17 cellular contexts compared by ENCODE assay signal in genomic region chr16:73021866-73022495, GRCh38. TPM values are rescaled to one million over a fixed set of nuclear protein-coding genes. Genes with fewer than 3 reads are reported as not detected.
DNase-seq lines count a peak whose midpoint lies in the region; ATAC-seq, FAIRE-seq and TF ChIP-seq lines count a peak whose summit lies in the region.
"Had no signal": no experiment of that assay in that cellular context is flagged by ENCODE, and none has a peak within 500 bp of the region (broad histone marks: within the 10 kb centered on the region; RNA-seq: fewer than 3 reads in every experiment).

No MANE protein-coding gene starts in this region.

- no peak overlapping the region for H3K4me2 ChIP-seq in H1 (ENCODE audit: insufficient read depth in 1 of 2, low read depth in 2 of 2, low read length in 2 of 2)

- no peak overlapping the region for H2BK5ac ChIP-seq in H1 (ENCODE audit: low read depth, low read length)

- H4K5ac ChIP-seq in H1 (ENCODE audit: insufficient read length, low read depth, low read length), result no peak overlapping the region

- H3K4me3 Mint-ChIP-seq in activated naive CD8-positive, alpha-beta T cell treated with anti-CD3 and anti-CD28 coated beads, Interleukin-2, amount 50 U/mL, for 24 hours, result no peak overlapping the region
- H3K4me3 Mint-ChIP-seq: CD4-positive, CD25-positive, alpha-beta regulatory T cell had no signal

- no peaks in the 10 kb centered on the region for H3K79me2 ChIP-seq in H1 (ENCODE audit: control insufficient read depth in 1 of 2, insufficient read depth in 2 of 2, low read length in 2 of 2)

- peaks cover 7 to 13% of the 10 kb centered on the region in 2 experiments for H4K20me1 ChIP-seq in H1 (replicated peaks in 1 of 2; ENCODE audit: control insufficient read depth in 1 of 2, insufficient read depth in 2 of 2, low read length in 2 of 2)

- H3K4me1 Mint-ChIP-seq in activated naive CD8-positive, alpha-beta T cell treated with anti-CD3 and anti-CD28 coated beads, Interleukin-2, amount 50 U/mL, for 24 hours, result no peaks in the 10 kb centered on the region
- H3K4me1 Mint-ChIP-seq: CD4-positive, CD25-positive, alpha-beta regulatory T cell had no signal

- H4K91ac ChIP-seq in H1 (replicated peaks; ENCODE audit: insufficient read length, low read length), result no peak overlapping the region

- POLR2A ChIA-PET in H1 (lab: Charles Lee; ENCODE audit: partially characterized antibody), result no interaction called here

- H2AK5ac ChIP-seq in H1 (ENCODE audit: low read depth, low read length), result peak overlapping the region; percentile 33; the same call in 1 of the 2 replicates

- 92% methylated on average over 12 of the region's 12 CpGs; no CpG with 5 or more reads in 1 of the 2 experiments for WGBS in H1 (ENCODE audit: extremely low coverage in 1 of 2, insufficient coverage in 1 of 2, insufficient read length in 1 of 2, insufficient replicate concordance in 2 of 2, low coverage in 1 of 2, low lambda C conversion rate in 2 of 2, missing lambda C conversion rate in 1 of 2), 2 experiments
- WGBS in prostate gland, result 83% methylated on average over 12 of the region's 12 CpGs

- H4K8ac ChIP-seq in H1 (ENCODE audit: extremely low read depth, insufficient read depth, low read length), result no peak overlapping the region

- H3K14ac ChIP-seq in H1 (ENCODE audit: insufficient read length), result no peak overlapping the region

- H3K23me2 ChIP-seq in H1 (ENCODE audit: low read depth, low read length), result no peaks in the 10 kb centered on the region

- peak overlapping the region; percentile 42 for H3K27ac ChIP-seq in left ventricle myocardium inferior (replicated peaks)
- peak overlapping the region in 1 of 2 donors; percentile 56 for H3K27ac ChIP-seq in right atrium auricular region
- H3K27ac ChIP-seq in H1 (ENCODE audit: low read depth, low read length), result no peak overlapping the region
- peak overlapping the region; percentile 1 for H3K27ac ChIP-seq in prostate gland
- H3K27ac ChIP-seq in upper lobe of right lung, result no peak overlapping the region

- H3K36me3 Mint-ChIP-seq in activated naive CD8-positive, alpha-beta T cell treated with anti-CD3 and anti-CD28 coated beads, Interleukin-2, amount 50 U/mL, for 24 hours (ENCODE audit: low read depth), result no peaks in the 10 kb centered on the region
- H3K36me3 Mint-ChIP-seq: CD4-positive, CD25-positive, alpha-beta regulatory T cell had no signal

- no peak overlapping the region for H3K56ac ChIP-seq in H1 (replicated peaks; ENCODE audit: insufficient read length, low read depth, low read length)

- H3K4me3 ChIP-seq in left ventricle myocardium inferior (no peak overlapping the region), right atrium auricular region (no peak overlapping the region), H1 (ENCODE audit: extremely low read depth in 1 of 4, insufficient read depth in 2 of 4, low read depth in 3 of 4, low read length in 4 of 4) (no peak overlapping the region), prostate gland (no peak overlapping the region), upper lobe of right lung (no peak overlapping the region)

- H2BK15ac ChIP-seq in H1 (ENCODE audit: low read length), result no peak overlapping the region

- TF ChIP-seq POLR2A in H1 (IDR thresholded peaks at IDR 0.05; ENCODE audit: control extremely low read depth in 1 of 2, low read depth in 2 of 2, low read length in 2 of 2), result no peak
- no peak for TF ChIP-seq POLR2A in prostate gland (IDR thresholded peaks at IDR 0.05)

- no peak overlapping the region for H2BK12ac ChIP-seq in H1 (ENCODE audit: low read depth, low read length)

- H3K27ac Mint-ChIP-seq in activated naive CD8-positive, alpha-beta T cell treated with anti-CD3 and anti-CD28 coated beads, Interleukin-2, amount 50 U/mL, for 24 hours, result no peak overlapping the region

- TF ChIP-seq CTCF in left ventricle myocardium inferior (IDR thresholded peaks at IDR 0.05; ENCODE audit: borderline replicate concordance) (no peak), right atrium auricular region (IDR thresholded peaks at IDR 0.05) (no peak), H1 (IDR thresholded peaks at IDR 0.05; ENCODE audit: control extremely low read depth in 1 of 3, insufficient read depth in 1 of 3, low read depth in 1 of 3, low read length in 3 of 3) (no peak), prostate gland (IDR thresholded peaks at IDR 0.05) (no peak), upper lobe of right lung (IDR thresholded peaks at IDR 0.05) (no peak)

- ATAC-seq in upper lobe of right lung (no peak), GM21825 (IDR thresholded peaks at IDR 0.05; ENCODE audit: unreplicated experiment) (no peak)
- no peak for ATAC-seq in activated naive CD8-positive, alpha-beta T cell treated with anti-CD3 and anti-CD28 coated beads, Interleukin-2, amount 50 U/mL, for 24 hours

- H3K9me3 Mint-ChIP-seq in activated naive CD8-positive, alpha-beta T cell treated with anti-CD3 and anti-CD28 coated beads, Interleukin-2, amount 50 U/mL, for 24 hours, result no peaks in the 10 kb centered on the region

- no peak overlapping the region for H2BK120ac ChIP-seq in H1 (replicated peaks; ENCODE audit: low read depth, low read length)

- no peaks in the 10 kb centered on the region for H3K79me1 ChIP-seq in H1 (ENCODE audit: low read depth, low read length)

- no peak overlapping the region for H3K9ac ChIP-seq in H1 (replicated peaks in 1 of 4; ENCODE audit: extremely low read depth in 1 of 4, low read depth in 3 of 4, low read length in 3 of 4)

- H3K4me1 ChIP-seq in left ventricle myocardium inferior, result peaks cover 86% of the 10 kb centered on the region
- H3K4me1 ChIP-seq in right atrium auricular region, result peaks cover 0 to 48% of the 10 kb centered on the region in 2 donors
- no peaks in the 10 kb centered on the region; a peak in 1 of 7 replicates for H3K4me1 ChIP-seq in H1 (replicated peaks in 1 of 4; ENCODE audit: control insufficient read depth in 3 of 4, insufficient read depth in 4 of 4, low read length in 3 of 4)
- H3K4me1 ChIP-seq in prostate gland (replicated peaks), result peaks cover 15% of the 10 kb centered on the region
- peaks cover 36% of the 10 kb centered on the region for H3K4me1 ChIP-seq in upper lobe of right lung

- intact Hi-C loops in left ventricle myocardium inferior (cut with micrococcal nuclease) (no loop called here), prostate gland (cut with DNase I) (no loop called here), upper lobe of right lung (cut with DNase I) (no loop called here)

- H2BK20ac ChIP-seq in H1 (ENCODE audit: low read length), result no peak overlapping the region

- no peak overlapping the region for H2AFZ ChIP-seq in H1 (ENCODE audit: low read length)

- H3K18ac ChIP-seq in H1 (ENCODE audit: extremely low read depth, low read length), result no peak overlapping the region

- no peak overlapping the region for H3K4ac ChIP-seq in H1 (replicated peaks; ENCODE audit: insufficient read length, low read depth, low read length)

- DNase-seq in left ventricle myocardium inferior (no peak), right atrium auricular region (ENCODE audit: low spot score) (no peak), H1 (ENCODE audit: low read depth in 1 of 2, low spot score in 2 of 2) (no peak), prostate gland (ENCODE audit: low spot score) (no peak), upper lobe of right lung (peak; percentile 40)
- DNase-seq in activated CD4-positive, CD25-positive, alpha-beta regulatory T cell treated with anti-CD3 and anti-CD28 coated beads, Interleukin-2, amount 50 U/mL, for 72 hours, result no peak
- DNase-seq in activated naive CD8-positive, alpha-beta T cell treated with anti-CD3 and anti-CD28 coated beads, Interleukin-2, amount 50 U/mL, for 24 hours, result no peak
- DNase-seq: AML-193; CD4-positive, CD25-positive, alpha-beta regulatory T cell; MM.1S; NCI-H187 treated with DMSO at 0.1 percent for 48 hours; NCI-H2171; NCI-H446 treated with DMSO at 0.1 percent for 48 hours; NCI-H774 had no signal

- no peak for TF ChIP-seq EP300 in H1 (IDR thresholded peaks at IDR 0.05; ENCODE audit: borderline replicate concordance in 1 of 2, low read depth in 2 of 2, low read length in 2 of 2)

- no peaks in the 10 kb centered on the region for H3K36me3 ChIP-seq in left ventricle myocardium inferior
- H3K36me3 ChIP-seq in right atrium auricular region, result no peaks in the 10 kb centered on the region
- no peaks in the 10 kb centered on the region for H3K36me3 ChIP-seq in H1 (ENCODE audit: control insufficient read depth in 2 of 4, insufficient read depth in 4 of 4, low read length in 3 of 4)
- H3K36me3 ChIP-seq in prostate gland, result no peaks in the 10 kb centered on the region
- H3K36me3 ChIP-seq in upper lobe of right lung, result no peaks in the 10 kb centered on the region

- TF ChIP-seq RAD21 in H1 (IDR thresholded peaks at IDR 0.05 in 1 of 2, conservative IDR thresholded peaks at IDR 0.05 in 1 of 2; ENCODE audit: low read depth in 2 of 2, low read length in 2 of 2), result no peak

- CTCF ChIA-PET in H1 (lab: Charles Lee; ENCODE audit: partially characterized antibody), result interaction anchor here (0.6 to 6.1 kb wide), 11 partner anchors 26 to 1085 kb away, joined by 3 to 38 read pairs (median 4); no protein-coding TSS in a partner anchor

- H3K27me3 ChIP-seq in left ventricle myocardium inferior (ENCODE audit: low read depth), result no peaks in the 10 kb centered on the region
- H3K27me3 ChIP-seq in right atrium auricular region, result no peaks in the 10 kb centered on the region
- H3K27me3 ChIP-seq in H1 (replicated peaks in 1 of 4; ENCODE audit: control insufficient read depth in 3 of 4, extremely low read depth in 1 of 4, insufficient read depth in 3 of 4, low read length in 3 of 4), result peaks cover under 1 to 43% (median 27%) of the 10 kb centered on the region in 4 experiments
- no peaks in the 10 kb centered on the region for H3K27me3 ChIP-seq in prostate gland (replicated peaks; ENCODE audit: insufficient read depth)
- H3K27me3 ChIP-seq in upper lobe of right lung, result no peaks in the 10 kb centered on the region

- no peak for FAIRE-seq in H1 (lab: Jason Lieb, UNC)
- FAIRE-seq: H54, RCC 7860 had no signal

- no peaks in the 10 kb centered on the region for H3K27me3 Mint-ChIP-seq in activated naive CD8-positive, alpha-beta T cell treated with anti-CD3 and anti-CD28 coated beads, Interleukin-2, amount 50 U/mL, for 24 hours

- H3K9me3 ChIP-seq in left ventricle myocardium inferior (replicated peaks) (no peaks in the 10 kb centered on the region), right atrium auricular region (no peaks in the 10 kb centered on the region), H1 (ENCODE audit: insufficient read depth in 2 of 2, low read depth in 1 of 2, low read length in 1 of 2) (no peaks in the 10 kb centered on the region), prostate gland (no peaks in the 10 kb centered on the region), upper lobe of right lung (no peaks in the 10 kb centered on the region)

- H3K23ac ChIP-seq in H1 (ENCODE audit: insufficient read length), result no peak overlapping the region

RNA-seq across cellular contexts. Expression of gene ZFHX3, which starts 25.9 kb away (rescaled TPM):
- total RNA-seq in left ventricle myocardium inferior (9.6 TPM), right atrium auricular region (10 to 100 TPM in 1 of 2 donors, 1 to 10 TPM in 1; 9.2 to 18.9 TPM), prostate gland (10 to 100 TPM; 51.1 to 53.9 TPM), upper lobe of right lung (29.0 TPM)
- 0.90 and 0.99 TPM in 2 replicates for total RNA-seq in H1 (2021; fragmentation: NEBNext Ultra II Directional; extraction: Animal tissue kit (Norgen Biotek cat#: 25700))
- 0.08 and 0.11 TPM in 2 replicates for polyA plus RNA-seq in H1 (2011; rRNA removed)
- 0.09 TPM for polyA plus RNA-seq in H1 (2011; cell fraction: cytosol; rRNA removed)
- polyA plus RNA-seq in H1 (2011; cell fraction: nucleus; rRNA removed), result 0.27 TPM
- 0.71 to 1.2 TPM (median 1.0 TPM) in 4 replicates for polyA plus RNA-seq in H1 (2012, experiment 1 of 2)
- 0.04 TPM for polyA plus RNA-seq in H1 (2012, experiment 2 of 2)
- polyA plus RNA-seq in H1 (2013, experiment 1 of 2), result 0.30 TPM
- polyA plus RNA-seq in H1 (2013, experiment 2 of 2), result 0.26 TPM
- polyA minus RNA-seq in H1 (2011; rRNA and poly(A)+ RNA removed), result 0.41 and 0.57 TPM in 2 replicates
- polyA minus RNA-seq in H1 (2011; cell fraction: cytosol; rRNA and poly(A)+ RNA removed), result 0.44 TPM
- 0.90 TPM for polyA minus RNA-seq in H1 (2011; cell fraction: nucleus; rRNA and poly(A)+ RNA removed)

Comparison
In these comparisons a context has a peak if more than half of its experiments do, and no peak if none do; other contexts are left out.
1. H3K27ac ChIP-seq: peak in left ventricle myocardium inferior (single experiment) and prostate gland (2 of 2); none in H1 (single experiment) and upper lobe of right lung (single experiment).